10 cellular contexts compared by ENCODE assay signal in genomic region chr19:4539697-4540581, GRCh38. TPM values are rescaled to one million over a fixed set of nuclear protein-coding genes. Genes with fewer than 3 reads are reported as not detected.
DNase-seq lines count a peak whose midpoint lies in the region; ATAC-seq and FAIRE-seq lines count a peak whose summit lies in the region.
"Had no signal": no experiment of that assay in that cellular context is flagged by ENCODE, and none has a peak within 500 bp of the region (broad histone marks: within the 10 kb centered on the region; RNA-seq: fewer than 3 reads in every experiment).

TSS of gene LRG1 (minus strand) at chr19:4540036. CDS start at chr19:4540013, 23 bp downstream.

- intact Hi-C loops in right cardiac atrium (cut with DNase I) = no loop called here

- peak; percentile 40 to 72 for ATAC-seq in right cardiac atrium
- ATAC-seq in stimulated activated naive CD8-positive, alpha-beta T cell treated with anti-CD3 and anti-CD28 coated beads, Interleukin-15, amount 100 ng/mL, for 72 hours = peak; percentile 61
- ATAC-seq in GM21526 (IDR thresholded peaks at IDR 0.05; ENCODE audit: low FRiP score, unreplicated experiment) = no peak
- ATAC-seq in HG03045 (IDR thresholded peaks at IDR 0.05; ENCODE audit: unreplicated experiment) = no peak
- ATAC-seq: Panc1 had no signal

- peaks cover 33% of the 10 kb centered on the region for H3K4me1 Mint-ChIP-seq in stimulated activated naive CD8-positive, alpha-beta T cell treated with anti-CD3 and anti-CD28 coated beads, Interleukin-15, amount 100 ng/mL, for 72 hours

- no peak within 1 kb of the TSS for H3K4me3 ChIP-seq in right cardiac atrium (ENCODE audit: low read length)
- H3K4me3 ChIP-seq: uterus had no signal

- H3K9me3 Mint-ChIP-seq in stimulated activated naive CD8-positive, alpha-beta T cell treated with anti-CD3 and anti-CD28 coated beads, Interleukin-15, amount 100 ng/mL, for 72 hours = no peaks in the 10 kb centered on the region

- peak within 1 kb of the TSS; percentile 71 to 73 for H3K4me3 Mint-ChIP-seq in stimulated activated naive CD8-positive, alpha-beta T cell treated with anti-CD3 and anti-CD28 coated beads, Interleukin-15, amount 100 ng/mL, for 72 hours

- no peak for FAIRE-seq in urothelium cell line (lab: Jason Lieb, UNC)

- no peak within 1 kb of the TSS for H3K27ac ChIP-seq in right cardiac atrium (ENCODE audit: low read length)
- H3K27ac ChIP-seq: uterus had no signal

- 52% methylated on average over 14 of the region's 14 CpGs for WGBS in right cardiac atrium

- no peaks in the 10 kb centered on the region for H3K9me3 ChIP-seq in right cardiac atrium (ENCODE audit: control insufficient read depth, low read length)
- H3K9me3 ChIP-seq: uterus had no signal

- peaks cover 26% of the 10 kb centered on the region for H3K27me3 Mint-ChIP-seq in stimulated activated naive CD8-positive, alpha-beta T cell treated with anti-CD3 and anti-CD28 coated beads, Interleukin-15, amount 100 ng/mL, for 72 hours

- H3K27ac Mint-ChIP-seq in stimulated activated naive CD8-positive, alpha-beta T cell treated with anti-CD3 and anti-CD28 coated beads, Interleukin-15, amount 100 ng/mL, for 72 hours = peak within 1 kb of the TSS in 1 of 2 donors; percentile 34

- H3K4me1 ChIP-seq in right cardiac atrium (ENCODE audit: control insufficient read depth, insufficient read depth, low read length) = no peaks in the 10 kb centered on the region
- H3K4me1 ChIP-seq: uterus had no signal

- H3K27me3 ChIP-seq in right cardiac atrium (ENCODE audit: control insufficient read depth, insufficient read depth) = no peaks in the 10 kb centered on the region
- H3K27me3 ChIP-seq: uterus had no signal

- DNase-seq in activated CD4-positive, alpha-beta T cell treated with anti-CD3 and anti-CD28 coated beads for 48 hours = peak; percentile 27
- no peak for DNase-seq in activated CD4-positive, alpha-beta T cell treated with anti-CD3 and anti-CD28 coated beads, Interleukin-2, amount 50 U/mL, for 1 hour
- peak; percentile 56 for DNase-seq in RPMI8226
- DNase-seq in right cardiac atrium = no peak
- peak in 1 of 2 donors; percentile 35 for DNase-seq in stimulated activated naive CD8-positive, alpha-beta T cell treated with anti-CD3 and anti-CD28 coated beads, Interleukin-15, amount 100 ng/mL, for 72 hours
- DNase-seq in urothelium cell line (ENCODE audit: low spot score) = no peak

RNA-seq across cellular contexts. Expression of gene LRG1, which starts in this region (rescaled TPM):
- total RNA-seq in right cardiac atrium = 1 to 10 TPM in 1 of 4 donors, under 1 TPM in 3; 0.20 to 1.1 (median 0.31) TPM
- polyA plus RNA-seq in right cardiac atrium = 0.41 TPM

Comparison
In these comparisons a context has a peak if more than half of its experiments do, and no peak if none do; other contexts are left out.
1. DNase-seq: peak in activated CD4-positive, alpha-beta T cell treated with anti-CD3 and anti-CD28 coated beads for 48 hours (single experiment) and RPMI8226 (single experiment); none in activated CD4-positive, alpha-beta T cell treated with anti-CD3 and anti-CD28 coated beads, Interleukin-2, amount 50 U/mL, for 1 hour (single experiment), right cardiac atrium (0 of 3) and urothelium cell line (single experiment).
2. ATAC-seq: peak in right cardiac atrium (2 of 2) and stimulated activated naive CD8-positive, alpha-beta T cell treated with anti-CD3 and anti-CD28 coated beads, Interleukin-15, amount 100 ng/mL, for 72 hours (single experiment); none in GM21526 (single experiment) and HG03045 (single experiment).